ENCODE assay signal across 24 cellular contexts in the genomic region with DNA sequence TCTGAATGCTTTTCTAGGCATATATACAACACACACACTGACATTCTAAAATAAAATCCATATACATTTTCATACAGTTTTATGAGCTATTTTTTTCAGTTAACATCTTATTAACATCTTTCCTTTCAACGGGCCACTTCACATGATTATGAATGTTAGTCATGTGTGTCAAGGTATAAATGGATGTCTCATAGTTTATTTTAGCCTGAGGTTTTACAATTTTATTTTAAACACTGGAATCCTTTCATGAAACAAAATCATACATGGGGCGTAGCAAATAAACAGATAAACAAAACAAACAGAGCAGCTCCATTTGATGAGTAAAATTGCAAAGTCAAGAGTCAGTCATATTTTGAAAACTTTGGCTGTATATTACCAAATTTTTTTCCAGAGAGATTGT.
DNase-seq lines count a peak whose midpoint lies in the region; ATAC-seq, FAIRE-seq and TF ChIP-seq lines count a peak whose summit lies in the region.
"Had no signal": no experiment of that assay in that cellular context is flagged by ENCODE, and none has a peak within 500 bp of the region (broad histone marks: within the 10 kb centered on the region; RNA-seq: fewer than 3 reads in every experiment).

No MANE protein-coding gene starts in this region.

- TF ChIP-seq RAD21 in GM12878 (IDR thresholded peaks at IDR 0.05; ENCODE audit: insufficient read depth, low read depth, low read length), result no peak

- POLR2A ChIA-PET in GM12878 (lab: Charles Lee), result no interaction called here

- H3K9me3 Mint-ChIP-seq in natural killer cell, result peaks cover 4 to 7% of the 10 kb centered on the region in 2 donors

- no peak overlapping the region for H3K27ac ChIP-seq in GM12878 (ENCODE audit: control insufficient read depth, insufficient read depth)
- H3K27ac ChIP-seq in upper lobe of left lung, result no peak overlapping the region
- H3K27ac ChIP-seq: A549, GM23248 had no signal

- no peaks in the 10 kb centered on the region for H3K27me3 Mint-ChIP-seq in natural killer cell (ENCODE audit: low read depth in 2 of 2)

- BruUV-seq in GM12878 (replicated peaks; lab: Mats Ljungman, UMichigan), result no TSS peak

- in situ Hi-C loops in GM12878 (cut with MboI), result no loop called here

- H3K9me3 ChIP-seq in GM12878 (replicated peaks; ENCODE audit: control insufficient read depth, insufficient read depth, low read length) (peaks cover 2% of the 10 kb centered on the region; the same call in 1 of the 3 replicates), upper lobe of left lung (peaks cover 0 to 16% (median 4%) of the 10 kb centered on the region in 4 donors)
- H3K9me3 ChIP-seq: BE2C had no signal

- SMC1A ChIA-PET in GM12878 (lab: Charles Lee; ENCODE audit: uncharacterized antibody, unreplicated experiment), result interaction anchor here (0.6 to 1.1 kb wide), 3 partner anchors 12 to 337 kb away, joined by 3 to 4 read pairs (median 3); no protein-coding TSS in a partner anchor

- TF ChIP-seq EP300 in GM12878 (IDR thresholded peaks at IDR 0.05; ENCODE audit: borderline replicate concordance in 1 of 2, control insufficient read depth in 1 of 2, low read depth in 2 of 2, low read length in 2 of 2) (no peak), upper lobe of left lung (IDR thresholded peaks at IDR 0.05) (no peak)

- no peaks in the 10 kb centered on the region for H4K20me1 ChIP-seq in GM12878 (ENCODE audit: control insufficient read depth, insufficient read depth)

- no peak overlapping the region for H3K4me3 Mint-ChIP-seq in natural killer cell
- H3K4me3 Mint-ChIP-seq: CD8-positive, alpha-beta T cell; H9 had no signal

- TF ChIP-seq CTCF in GM12878 (IDR thresholded peaks at IDR 0.05 in 2 of 3, conservative IDR thresholded peaks at IDR 0.05 in 1 of 3; ENCODE audit: control insufficient read depth in 2 of 3, extremely low read depth in 1 of 3, insufficient read depth in 1 of 3, low read depth in 3 of 3, low read length in 3 of 3), result no peak
- TF ChIP-seq CTCF in natural killer cell (IDR thresholded peaks at IDR 0.05), result no peak
- no peak for TF ChIP-seq CTCF in upper lobe of left lung (IDR thresholded peaks at IDR 0.05)

- DNase-seq in COLO829 (ENCODE audit: low spot score), result peak; percentile 55
- DNase-seq in GM12878 (ENCODE audit: low read depth, low spot score), result no peak
- DNase-seq in foreskin melanocyte, result peak; percentile 88
- DNase-seq in natural killer cell, result no peak
- DNase-seq in OCI-M1 (lab: John Stamatoyannopoulos, UW), result no peak
- DNase-seq in upper lobe of left lung, result no peak
- DNase-seq: 8988T; ACHN; AML-193; BE2C; C1 segment of cervical spinal cord; CD8-positive, alpha-beta T cell; DMS 273 treated with DMSO at 0.1 percent for 48 hours; DMS79; EL; GDM1; GM23248; H9 had no signal

- no peak overlapping the region for H3K27ac Mint-ChIP-seq in natural killer cell
- H3K27ac Mint-ChIP-seq: CD8-positive, alpha-beta T cell; H9 had no signal

- peak; percentile 44 for FAIRE-seq in GM12878 (lab: Jason Lieb, UNC)
- FAIRE-seq: A549, D721Med, GM12892, GM19239 had no signal

- H3K4me2 ChIP-seq in GM12878 (ENCODE audit: control insufficient read depth, insufficient read depth), result no peak overlapping the region
- H3K4me2 ChIP-seq: A549 had no signal

- H3K79me2 ChIP-seq in GM12878 (ENCODE audit: control insufficient read depth, insufficient read depth, low read length), result no peaks in the 10 kb centered on the region

- ATAC-seq in GM12878 (no peak), GM19035 (IDR thresholded peaks at IDR 0.05; ENCODE audit: unreplicated experiment) (no peak), natural killer cell (no peak), upper lobe of left lung (ENCODE audit: low FRiP score in 2 of 2) (no peak)
- ATAC-seq: A549; CD8-positive, alpha-beta T cell; HCT116 had no signal

- H3K4me1 Mint-ChIP-seq in natural killer cell, result peaks cover 9 to 17% of the 10 kb centered on the region in 2 donors

- H2AFZ ChIP-seq in GM12878 (ENCODE audit: control insufficient read depth, low read depth, low read length), result no peak overlapping the region
- H2AFZ ChIP-seq: GM23248 had no signal

- H3K4me1 ChIP-seq in GM12878 (ENCODE audit: control insufficient read depth, insufficient read depth, low read length), result no peaks in the 10 kb centered on the region
- H3K4me1 ChIP-seq in upper lobe of left lung, result no peaks in the 10 kb centered on the region
- H3K4me1 ChIP-seq: A549, BE2C had no signal

- RAD21 ChIA-PET in GM12878 (lab: Charles Lee; ENCODE audit: unreplicated experiment), result no interaction called here

- intact Hi-C loops in GM12878 (cut with micrococcal nuclease; ENCODE audit: unreplicated experiment), result no loop called here
- intact Hi-C loops in natural killer cell (cut with micrococcal nuclease), result no loop called here

- peaks cover 23% of the 10 kb centered on the region for H3K36me3 Mint-ChIP-seq in natural killer cell

- H3K27me3 ChIP-seq in GM12878 (replicated peaks in 1 of 2; ENCODE audit: control insufficient read depth in 2 of 2, insufficient read depth in 2 of 2, low read length in 1 of 2), result no peaks in the 10 kb centered on the region
- no peaks in the 10 kb centered on the region for H3K27me3 ChIP-seq in upper lobe of left lung
- H3K27me3 ChIP-seq: BE2C had no signal

- CTCF ChIA-PET in GM12878 (lab: Yijun Ruan, JAX), result no interaction called here

- no peak overlapping the region for H3K4me3 ChIP-seq in GM12878
- H3K4me3 ChIP-seq in upper lobe of left lung, result no peak overlapping the region
- H3K4me3 ChIP-seq: A549, GM23248 had no signal

- TF ChIP-seq POLR2A in GM12878 (IDR thresholded peaks at IDR 0.05; ENCODE audit: low read depth, low read length) (no peak), upper lobe of left lung (IDR thresholded peaks at IDR 0.05) (no peak)

- no peaks in the 10 kb centered on the region for H3K36me3 ChIP-seq in GM12878 (ENCODE audit: control insufficient read depth in 2 of 2, insufficient read depth in 2 of 2, low read length in 1 of 2)
- H3K36me3 ChIP-seq in upper lobe of left lung, result no peaks in the 10 kb centered on the region
- H3K36me3 ChIP-seq: BE2C had no signal

- H3K9ac ChIP-seq in GM12878 (ENCODE audit: control insufficient read depth, insufficient read depth, low read length), result no peak overlapping the region
- H3K9ac ChIP-seq: GM23248 had no signal

- 19% methylated on average over 2 of the region's 2 CpGs for WGBS in GM12878 (ENCODE audit: insufficient coverage, insufficient replicate concordance, low lambda C conversion rate, missing lambda C conversion rate)
- WGBS in upper lobe of left lung, 2 donors, result 88 to 92% methylated on average over 2 of the region's 2 CpGs

TF ChIP-seq in GM12878, 131 proteins besides CTCF, POLR2A, EP300 and RAD21 (continues in another document):
- TF ChIP-seq ZNF274 (IDR thresholded peaks at IDR 0.05; ENCODE audit: insufficient read depth, insufficient read length) (no peak), HCFC1 (IDR thresholded peaks at IDR 0.05; ENCODE audit: low read length) (no peak), NFYA (IDR thresholded peaks at IDR 0.05; ENCODE audit: borderline replicate concordance, low read depth, low read length) (no peak), HDGF (IDR thresholded peaks at IDR 0.05) (no peak), SREBF2 (IDR thresholded peaks at IDR 0.05; ENCODE audit: low read length) (no peak), STAT3 (IDR thresholded peaks at IDR 0.05; ENCODE audit: low read depth, low read length) (no peak), CEBPB (IDR thresholded peaks at IDR 0.05; ENCODE audit: borderline replicate concordance in 1 of 2, low read depth in 2 of 2, low read length in 2 of 2) (no peak), ATF2 (IDR thresholded peaks at IDR 0.05; ENCODE audit: low read length) (no peak)
- TF ChIP-seq, protein P1, sequence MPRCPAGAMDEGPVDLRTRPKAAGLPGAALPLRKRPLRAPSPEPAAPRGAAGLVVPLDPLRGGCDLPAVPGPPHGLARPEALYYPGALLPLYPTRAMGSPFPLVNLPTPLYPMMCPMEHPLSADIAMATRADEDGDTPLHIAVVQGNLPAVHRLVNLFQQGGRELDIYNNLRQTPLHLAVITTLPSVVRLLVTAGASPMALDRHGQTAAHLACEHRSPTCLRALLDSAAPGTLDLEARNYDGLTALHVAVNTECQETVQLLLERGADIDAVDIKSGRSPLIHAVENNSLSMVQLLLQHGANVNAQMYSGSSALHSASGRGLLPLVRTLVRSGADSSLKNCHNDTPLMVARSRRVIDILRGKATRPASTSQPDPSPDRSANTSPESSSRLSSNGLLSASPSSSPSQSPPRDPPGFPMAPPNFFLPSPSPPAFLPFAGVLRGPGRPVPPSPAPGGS (IDR thresholded peaks at IDR 0.05; ENCODE audit: borderline replicate concordance, insufficient read depth, low read depth, low read length, poor library complexity, severe bottlenecking), result no peak

Comparison
In these comparisons a context has a peak if more than half of its experiments do, and no peak if none do; other contexts are left out.
1. DNase-seq: peak in COLO829 (single experiment) and foreskin melanocyte (single experiment); none in GM12878 (single experiment), natural killer cell (single experiment), OCI-M1 (single experiment) and upper lobe of left lung (0 of 2).